In genomic region chr18:57073516-57074187, GRCh38 we compare ENCODE assay signal across 18 cellular contexts.
"Had no signal": no experiment of that assay in that cellular context is flagged by ENCODE, and none has a peak within 500 bp of the region (broad histone marks: within the 10 kb centered on the region; RNA-seq: fewer than 3 reads in every experiment).

No MANE protein-coding gene starts in this region.

- DNase-seq: activated CD4-positive, alpha-beta T cell treated with anti-CD3 and anti-CD28 coated beads, Interleukin-2, amount 10 ng/mL, durations not matched to agents 7 days and 5 days; activated CD8-positive, alpha-beta T cell treated with anti-CD3 and anti-CD28 coated beads, Interleukin-2, amount 10 ng/mL, durations not matched to agents 7 days and 5 days; activated naive CD4-positive, alpha-beta T cell treated with anti-CD3 and anti-CD28 coated beads, Interleukin-2, amount 10 ng/mL, durations not matched to agents 7 days and 5 days; activated naive CD8-positive, alpha-beta T cell treated with anti-CD3 and anti-CD28 coated beads, Interleukin-2, amount 50 U/mL, for 24 hours; activated T-cell treated with anti-CD3 and anti-CD28 coated beads, Interleukin-2, amount 50 U/mL, for 4 hours; anterior cingulate cortex; caudate nucleus; effector memory CD8-positive, alpha-beta T cell; esophagus squamous epithelium; heart right ventricle; immature natural killer cell; left ventricle myocardium superior; stimulated activated CD4-positive, alpha-beta T cell treated with anti-CD3 and anti-CD28 coated beads, Interleukin-4, amount 100 ng/mL, for 1 hour; stimulated activated naive CD8-positive, alpha-beta T cell treated with anti-CD3 and anti-CD28 coated beads, Interleukin-15, amount 100 ng/mL, for 72 hours; transverse colon; uterus had no signal

- ATAC-seq: activated CD8-positive, alpha-beta T cell treated with anti-CD3 and anti-CD28 coated beads, Interleukin-2, amount 10 ng/mL, durations not matched to agents 7 days and 5 days; activated naive CD8-positive, alpha-beta T cell treated with anti-CD3 and anti-CD28 coated beads, Interleukin-2, amount 50 U/mL, for 24 hours; activated T-cell treated with anti-CD3 and anti-CD28 coated beads, Interleukin-2, amount 50 U/mL, for 4 hours; effector memory CD8-positive, alpha-beta T cell; heart right ventricle; left ventricle myocardium superior; stimulated activated naive CD8-positive, alpha-beta T cell treated with anti-CD3 and anti-CD28 coated beads, Interleukin-15, amount 100 ng/mL, for 72 hours had no signal

- H3K27me3 ChIP-seq: transverse colon, uterus had no signal

- H3K4me3 ChIP-seq: esophagus squamous epithelium, heart right ventricle, skin epidermis, suprapubic skin, transverse colon, uterus had no signal

- H3K9me3 ChIP-seq: esophagus squamous epithelium, heart right ventricle, suprapubic skin, transverse colon, uterus had no signal

- H3K27ac ChIP-seq: esophagus squamous epithelium, heart right ventricle, skin epidermis, suprapubic skin, transverse colon, uterus had no signal

- H3K36me3 ChIP-seq: esophagus squamous epithelium, heart right ventricle, suprapubic skin, transverse colon, uterus had no signal

- H3K4me1 ChIP-seq: esophagus squamous epithelium, heart right ventricle, suprapubic skin, transverse colon, uterus had no signal
